15 cellular contexts compared by ENCODE assay signal in genomic region chr5:140630296-140630695, GRCh38. TPM values are rescaled to one million over a fixed set of nuclear protein-coding genes. Genes with fewer than 3 reads are reported as not detected.
DNase-seq lines count a peak whose midpoint lies in the region; ATAC-seq and TF ChIP-seq lines count a peak whose summit lies in the region.
"Had no signal": no experiment of that assay in that cellular context is flagged by ENCODE, and none has a peak within 500 bp of the region (broad histone marks: within the 10 kb centered on the region; RNA-seq: fewer than 3 reads in every experiment).

No MANE protein-coding gene starts in this region.

- H3K4me1 ChIP-seq in left ventricle myocardium inferior (peaks cover 21% of the 10 kb centered on the region), mucosa of stomach (ENCODE audit: control insufficient read depth, insufficient read depth, low read length) (peaks cover 12% of the 10 kb centered on the region), upper lobe of left lung (peaks cover 16 to 50% (median 28%) of the 10 kb centered on the region in 4 donors), tibial nerve (peaks cover 0 to 22% (median 5%) of the 10 kb centered on the region in 4 donors)

- no peak for TF ChIP-seq CTCF in left ventricle myocardium inferior (IDR thresholded peaks at IDR 0.05; ENCODE audit: borderline replicate concordance)
- no peak for TF ChIP-seq CTCF in upper lobe of left lung (IDR thresholded peaks at IDR 0.05)
- no peak for TF ChIP-seq CTCF in GM13977 (IDR thresholded peaks at IDR 0.05; ENCODE audit: extremely low read depth, insufficient read depth, missing control alignments)
- no peak for TF ChIP-seq CTCF in tibial nerve (IDR thresholded peaks at IDR 0.05)

- WGBS in upper lobe of left lung, 2 donors, result 57% methylated on average over 2 of the region's 2 CpGs
- 50 to 52% methylated on average over 2 of the region's 2 CpGs for WGBS in tibial nerve, 2 donors

- in situ Hi-C loops in GM13977 (cut with MboI; ENCODE audit: low pct_unique_long_range_greater_than_20kb, low sequenced_read_pairs, unreplicated experiment), result loop anchor here (10.0 kb wide), 1 partner anchor 255 kb away; no protein-coding TSS in a partner anchor

- H3K9ac ChIP-seq in mucosa of stomach (ENCODE audit: low read length), result peak overlapping the region; percentile 23
- H3K9ac ChIP-seq: SK-N-SH had no signal

- H3K27ac ChIP-seq in left ventricle myocardium inferior (replicated peaks) (peak overlapping the region; percentile 84), cingulate gyrus (ENCODE audit: low read depth, low read length) (peak overlapping the region; percentile 65), upper lobe of left lung (peak overlapping the region; percentile 81 to 90 (median 85)), tibial nerve (peak overlapping the region in 2 of 4 donors; percentile 42 to 82)

- TF ChIP-seq POLR2A in upper lobe of left lung (IDR thresholded peaks at IDR 0.05) (no peak), tibial nerve (IDR thresholded peaks at IDR 0.05) (no peak)

- intact Hi-C loops in left ventricle myocardium inferior (cut with micrococcal nuclease) (no loop called here), left ventricle myocardium superior (cut with micrococcal nuclease) (loop anchor here (10.0 kb wide), 1 partner anchor 55 kb away; no protein-coding TSS in a partner anchor)

- H3K9me3 ChIP-seq in left ventricle myocardium inferior (replicated peaks) (peaks cover 12% of the 10 kb centered on the region), mucosa of stomach (ENCODE audit: control insufficient read depth, low read length) (no peaks in the 10 kb centered on the region), upper lobe of left lung (no peaks in the 10 kb centered on the region), tibial nerve (no peaks in the 10 kb centered on the region)
- H3K9me3 ChIP-seq: SK-N-SH had no signal

- ATAC-seq in left ventricle myocardium superior (no peak), upper lobe of left lung (ENCODE audit: low FRiP score in 2 of 2) (no peak)
- ATAC-seq: HCT116 had no signal

- H3K27me3 ChIP-seq in left ventricle myocardium inferior (ENCODE audit: low read depth) (no peaks in the 10 kb centered on the region), mucosa of stomach (ENCODE audit: control insufficient read depth, insufficient read depth, low read length) (no peaks in the 10 kb centered on the region), upper lobe of left lung (no peaks in the 10 kb centered on the region), tibial nerve (no peaks in the 10 kb centered on the region)

- TF ChIP-seq EP300 in upper lobe of left lung (IDR thresholded peaks at IDR 0.05) (no peak), tibial nerve (IDR thresholded peaks at IDR 0.05) (no peak)

- H3K4me3 ChIP-seq in left ventricle myocardium inferior (peak overlapping the region; percentile 73), mucosa of stomach (ENCODE audit: low read length) (no peak overlapping the region), upper lobe of left lung (peak overlapping the region in 3 of 4 donors; percentile 55 to 60 (median 58)), tibial nerve (peak overlapping the region in 1 of 4 donors; percentile 57)

- DNase-seq in left ventricle myocardium inferior (no peak), left ventricle myocardium superior (no peak), upper lobe of left lung (no peak), GM13977 (ENCODE audit: low spot score) (no peak), tibial nerve (ENCODE audit: low spot score in 2 of 2) (no peak), NCI-H2227 treated with DMSO at 0.1 percent for 48 hours (lab: John Stamatoyannopoulos, UW) (no peak)
- DNase-seq: activated CD4-positive, alpha-beta memory T cell treated with anti-CD3 and anti-CD28 coated beads for 36 hours; activated effector memory CD4-positive, alpha-beta T cell treated with Interleukin-2 at 50 U/mL for 16 hours; GF-D8; mesendoderm; NCI-H1694 treated with DMSO at 0.1 percent for 48 hours; SK-N-SH had no signal

- no peaks in the 10 kb centered on the region for H3K36me3 ChIP-seq in left ventricle myocardium inferior
- H3K36me3 ChIP-seq in mucosa of stomach (ENCODE audit: control insufficient read depth, insufficient read depth, low read length), result no peaks in the 10 kb centered on the region
- H3K36me3 ChIP-seq in upper lobe of left lung, result no peaks in the 10 kb centered on the region
- no peaks in the 10 kb centered on the region for H3K36me3 ChIP-seq in tibial nerve

RNA-seq across cellular contexts. Expression of gene CD14, which starts 2.7 kb away (rescaled TPM):
- total RNA-seq in left ventricle myocardium inferior, result 26.2 TPM
- 31.0 TPM for total RNA-seq in left ventricle myocardium superior
- 100 to 1,000 TPM in 4 of 6 donors, 10 to 100 TPM in 2; 27.3 to 195 (median 102) TPM for total RNA-seq in upper lobe of left lung
- 10 to 100 TPM; 54.6 to 81.0 (median 77.0) TPM for total RNA-seq in tibial nerve

RNA-seq across cellular contexts. Expression of gene TMCO6, which starts 9.0 kb away (rescaled TPM):
- total RNA-seq in left ventricle myocardium inferior, result 2.6 TPM
- total RNA-seq in left ventricle myocardium superior, result 3.2 TPM
- 10 to 100 TPM; 11.8 to 99.7 (median 31.3) TPM for total RNA-seq in upper lobe of left lung
- total RNA-seq in tibial nerve, result 100 to 1,000 TPM in 1 of 4 donors, 10 to 100 TPM in 3; 72.8 to 129 (median 93.0) TPM

RNA-seq across cellular contexts. Expression of gene NDUFA2, which starts 17.1 kb away (rescaled TPM):
- 142 TPM for total RNA-seq in left ventricle myocardium inferior
- 161 TPM for total RNA-seq in left ventricle myocardium superior
- 10 to 100 TPM; 26.2 to 59.6 (median 51.8) TPM for total RNA-seq in upper lobe of left lung
- 10 to 100 TPM; 52.2 to 80.6 (median 64.3) TPM for total RNA-seq in tibial nerve

RNA-seq across cellular contexts. Expression of gene IK, which starts 17.3 kb away (rescaled TPM):
- total RNA-seq in left ventricle myocardium inferior (72.0 TPM), left ventricle myocardium superior (73.7 TPM), upper lobe of left lung (100 to 1,000 TPM in 2 of 6 donors, 10 to 100 TPM in 4; 72.2 to 153 (median 83.5) TPM), tibial nerve (100 to 1,000 TPM in 2 of 4 donors, 10 to 100 TPM in 2; 91.6 to 142 (median 108) TPM)

RNA-seq across cellular contexts. Expression of gene WDR55, which starts 34.4 kb away (rescaled TPM):
- total RNA-seq in left ventricle myocardium inferior, result 11.4 TPM
- total RNA-seq in left ventricle myocardium superior, result 12.1 TPM
- total RNA-seq in upper lobe of left lung, result 10 to 100 TPM; 23.2 to 44.0 (median 24.5) TPM
- total RNA-seq in tibial nerve, result 10 to 100 TPM; 15.1 to 33.0 (median 21.1) TPM
